ENCODE assay signal across 22 cellular contexts in the genomic region with DNA sequence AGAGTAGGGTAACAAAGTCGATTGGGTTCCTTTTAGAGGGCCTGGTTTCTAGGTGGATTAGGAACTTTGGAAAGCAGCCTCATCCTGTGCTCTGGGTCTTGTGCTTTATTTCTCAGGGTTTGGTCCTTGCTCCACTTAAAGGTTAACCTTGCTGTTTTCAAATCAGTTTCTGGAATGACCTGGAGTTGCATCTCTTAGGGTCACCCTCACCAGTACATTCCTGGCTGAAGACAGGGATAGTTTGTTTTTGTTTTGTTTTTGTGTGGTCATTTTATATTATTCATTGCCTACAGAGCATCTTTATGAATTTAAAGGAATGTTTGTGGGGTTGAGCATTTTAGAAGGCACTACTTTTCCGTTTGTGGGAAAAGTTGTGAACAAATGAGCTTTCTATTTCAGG.
"Had no signal": no experiment of that assay in that cellular context is flagged by ENCODE, and none has a peak within 500 bp of the region (broad histone marks: within the 10 kb centered on the region; RNA-seq: fewer than 3 reads in every experiment).

No MANE protein-coding gene starts in this region.

- DNase-seq: KBM-7, MG63, NCI-H1092 treated with DMSO at 0.1 percent for 48 hours, NCI-H1436, NCI-H187, NCI-H2029, NCI-H2081 treated with DMSO at 0.1 percent for 48 hours, NCI-H2171, NCI-H226, NCI-H446, NCI-H510A, NCI-H524 treated with DMSO at 0.1 percent for 48 hours, NCI-H69, NCI-H774, Right ventricle myocardium superior, RPMI8226, SIG-M5 had no signal

- H3K4me3 ChIP-seq: MG63, SJSA1, SK-N-MC had no signal

- H3K9me3 ChIP-seq: MG63, SJSA1 had no signal

- H3K27ac ChIP-seq: HL-60, SJSA1, SK-N-MC had no signal

- FAIRE-seq: HTR-8/SVneo, RCC 7860 had no signal

- H3K36me3 ChIP-seq: MG63, SJSA1 had no signal

- H3K27me3 ChIP-seq: SJSA1 had no signal
